17 cellular contexts compared by ENCODE assay signal in the genomic region with DNA sequence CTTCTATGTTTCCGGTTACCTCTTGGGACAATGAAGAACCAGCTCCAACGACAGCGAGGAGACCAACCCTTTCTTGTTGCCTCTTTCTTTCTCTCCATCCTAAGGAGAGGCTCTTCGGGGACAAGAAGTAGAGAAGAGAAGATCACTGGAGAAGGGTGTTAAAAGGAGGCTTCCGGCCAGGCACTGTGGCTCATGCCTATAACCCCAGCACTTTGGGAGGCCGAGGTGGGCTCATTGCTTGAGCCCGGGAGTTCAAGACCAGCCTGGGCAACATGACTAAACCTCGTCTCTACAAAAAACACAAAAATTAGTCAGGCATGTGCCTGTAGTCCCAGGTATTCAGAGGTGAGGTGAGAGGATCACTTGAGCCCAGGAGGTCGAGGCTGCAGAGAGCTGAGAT.
DNase-seq lines count a peak whose midpoint lies in the region; ATAC-seq and TF ChIP-seq lines count a peak whose summit lies in the region.
"Had no signal": no experiment of that assay in that cellular context is flagged by ENCODE, and none has a peak within 500 bp of the region (broad histone marks: within the 10 kb centered on the region; RNA-seq: fewer than 3 reads in every experiment).

No MANE protein-coding gene starts in this region.

- H3K56ac ChIP-seq in IMR-90 (ENCODE audit: extremely low read depth, insufficient read depth, low read length), result no peak overlapping the region

- TF ChIP-seq CTCF in IMR-90 (conservative IDR thresholded peaks at IDR 0.05; ENCODE audit: low read depth, low read length) (no peak), brain microvascular endothelial cell (IDR thresholded peaks at IDR 0.05; ENCODE audit: low read depth, low read length, missing control alignments) (no peak), hepatocyte (IDR thresholded peaks at IDR 0.05; ENCODE audit: poor library complexity) (no peak), smooth muscle cell (IDR thresholded peaks at IDR 0.05; ENCODE audit: borderline replicate concordance, insufficient read depth, poor library complexity, severe bottlenecking) (no peak)

- H3K27ac ChIP-seq in IMR-90 (ENCODE audit: insufficient read depth, low read length) (0 out of 2 replicates have a peak overlapping the region, but pooled peaks have one; percentile 17), brain microvascular endothelial cell (peak overlapping the region; percentile 14), hepatocyte (peak overlapping the region; percentile 66), smooth muscle cell (ENCODE audit: low read depth) (peak overlapping the region; percentile 65)
- H3K27ac ChIP-seq: KMS-11 had no signal

- H3K4me3 ChIP-seq in IMR-90 (ENCODE audit: insufficient read depth, low read depth, low read length) (no peak overlapping the region), brain microvascular endothelial cell (ENCODE audit: low read depth, low read length) (no peak overlapping the region), hepatocyte (no peak overlapping the region), smooth muscle cell (no peak overlapping the region)

- intact Hi-C loops in IMR-90 (cut with micrococcal nuclease), result no loop called here

- no peak overlapping the region for H3K23ac ChIP-seq in IMR-90 (ENCODE audit: low read depth, low read length)

- BruUV-seq in IMR-90 (replicated peaks; lab: Mats Ljungman, UMichigan), result no TSS peak

- no peak for DNase-seq in IMR-90
- DNase-seq in brain microvascular endothelial cell, result no peak
- DNase-seq in hepatocyte (ENCODE audit: low spot score), result no peak
- DNase-seq in smooth muscle cell (lab: John Stamatoyannopoulos, UW; ENCODE audit: unreplicated experiment), result no peak
- DNase-seq in DMS 273 treated with DMSO at 0.1 percent for 48 hours (lab: John Stamatoyannopoulos, UW), result no peak
- no peak for DNase-seq in NCI-H446 treated with DMSO at 0.1 percent for 48 hours (lab: John Stamatoyannopoulos, UW)
- DNase-seq in occipital lobe (lab: John Stamatoyannopoulos, UW), result no peak
- DNase-seq: ACHN, C1 segment of cervical spinal cord, DMS79 treated with DMSO at 0.1 percent for 48 hours, MV-4-11, NCI-H1417, NCI-H187, NCI-H2107, NCI-H524 had no signal

- peak overlapping the region; percentile 17; the same call in 1 of the 3 replicates for H2BK15ac ChIP-seq in IMR-90 (ENCODE audit: low read depth, low read length)

- H2AK5ac ChIP-seq in IMR-90 (ENCODE audit: low read depth, low read length), result peak overlapping the region; percentile 65

- H3K36me3 ChIP-seq in IMR-90 (ENCODE audit: control insufficient read depth, insufficient read depth, low read length) (no peaks in the 10 kb centered on the region), brain microvascular endothelial cell (replicated peaks) (no peaks in the 10 kb centered on the region), hepatocyte (replicated peaks; ENCODE audit: insufficient read depth, low read depth) (no peaks in the 10 kb centered on the region), smooth muscle cell (ENCODE audit: low read depth) (no peaks in the 10 kb centered on the region)

- H2BK120ac ChIP-seq in IMR-90 (ENCODE audit: low read depth, low read length), result peak overlapping the region; percentile 68

- 43% methylated on average over 1 of the region's 9 CpGs; no CpG with 5 or more reads in 1 of the 2 experiments for WGBS in IMR-90 (ENCODE audit: extremely low coverage in 2 of 2, insufficient read length in 1 of 2), 2 experiments
- WGBS in hepatocyte (ENCODE audit: low lambda C conversion rate, missing lambda C conversion rate), result 92% methylated on average over 9 of the region's 9 CpGs
- WGBS in smooth muscle cell (ENCODE audit: low lambda C conversion rate), result 94% methylated on average over 9 of the region's 9 CpGs

- H4K91ac ChIP-seq in IMR-90 (ENCODE audit: insufficient read depth, low read depth, low read length), result peak overlapping the region; percentile 58; the same call in 1 of the 2 replicates

- H3K9me2 ChIP-seq in hepatocyte (replicated peaks; ENCODE audit: insufficient read depth), result no peaks in the 10 kb centered on the region

- H4K5ac ChIP-seq in IMR-90 (ENCODE audit: low read depth, low read length), result peak overlapping the region; percentile 13; the same call in 1 of the 2 replicates

- H3K4me2 ChIP-seq in IMR-90 (ENCODE audit: low read depth, low read length) (peak overlapping the region; percentile 44; the same call in 1 of the 2 replicates), hepatocyte (peak overlapping the region; percentile 57), smooth muscle cell (peak overlapping the region; percentile 77)
- H3K4me2 ChIP-seq: KMS-11 had no signal

- H3K9me3 ChIP-seq in IMR-90 (ENCODE audit: control insufficient read depth, insufficient read depth, low read length) (no peaks in the 10 kb centered on the region), hepatocyte (ENCODE audit: low read depth) (no peaks in the 10 kb centered on the region), smooth muscle cell (replicated peaks; ENCODE audit: low read depth) (no peaks in the 10 kb centered on the region)

- no peaks in the 10 kb centered on the region for H3F3A ChIP-seq in smooth muscle cell (ENCODE audit: low read depth)

- H3K14ac ChIP-seq in IMR-90 (replicated peaks; ENCODE audit: low read depth, low read length), result no peak overlapping the region; the same call in 1 of the 2 replicates

- H2AK9ac ChIP-seq in IMR-90 (replicated peaks; ENCODE audit: low read depth, low read length, poor library complexity), result peak overlapping the region; percentile 45

- H3K79me1 ChIP-seq in IMR-90 (ENCODE audit: low read depth in 1 of 2, low read length in 2 of 2), result no peaks in the 10 kb centered on the region

- dilution Hi-C loops in IMR-90 (cut with HindIII; ENCODE audit: low sequenced_read_pairs, unreplicated experiment), result no loop called here

- ATAC-seq in IMR-90 (ENCODE audit: low read depth), result no peak
- ATAC-seq in GM18861 (IDR thresholded peaks at IDR 0.05; ENCODE audit: unreplicated experiment), result no peak

- TF ChIP-seq RAD21 in IMR-90 (IDR thresholded peaks at IDR 0.05; ENCODE audit: low read length), result no peak

- H3K9ac ChIP-seq in IMR-90 (ENCODE audit: low read depth, low read length) (no peak overlapping the region), smooth muscle cell (ENCODE audit: low read depth) (no peak overlapping the region)
- H3K9ac ChIP-seq: KMS-11 had no signal

- peak overlapping the region; percentile 9 for H2BK5ac ChIP-seq in IMR-90 (ENCODE audit: low read depth, low read length, poor library complexity, severe bottlenecking)

- no peaks in the 10 kb centered on the region for H3K79me2 ChIP-seq in hepatocyte
- no peaks in the 10 kb centered on the region for H3K79me2 ChIP-seq in smooth muscle cell (ENCODE audit: low read depth)

- peak overlapping the region; percentile 75 for H2BK20ac ChIP-seq in IMR-90 (ENCODE audit: low read depth, low read length)

- peak overlapping the region; percentile 17 for H3K18ac ChIP-seq in IMR-90 (ENCODE audit: low read depth, low read length)

- in situ Hi-C loops in IMR-90 (cut with MboI; ENCODE audit: low sequenced_read_pairs), result no loop called here
- in situ Hi-C loops in brain microvascular endothelial cell (cut with HindIII; ENCODE audit: low pct_ligation_motif_present, low sequenced_read_pairs), result no loop called here

- H3K9me1 ChIP-seq in IMR-90 (ENCODE audit: insufficient read depth, low read length), result peaks cover 11% of the 10 kb centered on the region; the same call in 1 of the 2 replicates

- peak overlapping the region; percentile 26 for H2AFZ ChIP-seq in IMR-90 (replicated peaks; ENCODE audit: low read length, poor library complexity)
- H2AFZ ChIP-seq in hepatocyte, result no peak overlapping the region
- no peak overlapping the region for H2AFZ ChIP-seq in smooth muscle cell (ENCODE audit: low read depth)

- no peak for TF ChIP-seq POLR2A in IMR-90 (IDR thresholded peaks at IDR 0.05; ENCODE audit: low read depth, low read length)

- CTCF ChIA-PET in IMR-90 (lab: Yijun Ruan, JAX), result no interaction called here

- POLR2A ChIA-PET in IMR-90 (lab: Charles Lee; ENCODE audit: unreplicated experiment), result no interaction called here

- H4K8ac ChIP-seq in IMR-90 (ENCODE audit: low read depth in 2 of 2, low read length in 2 of 2), result peak overlapping the region in 1 of 2 experiments; percentile 35; a peak in 1 of 4 replicates

- H3K4ac ChIP-seq in IMR-90 (ENCODE audit: low read depth, low read length), result peak overlapping the region; percentile 72

- no peaks in the 10 kb centered on the region for H4K20me1 ChIP-seq in IMR-90 (ENCODE audit: insufficient read depth, low read length)
- no peaks in the 10 kb centered on the region for H4K20me1 ChIP-seq in hepatocyte (ENCODE audit: insufficient read depth, poor library complexity, severe bottlenecking)
- no peaks in the 10 kb centered on the region for H4K20me1 ChIP-seq in smooth muscle cell (ENCODE audit: low read depth)

- H3K4me1 ChIP-seq in IMR-90 (ENCODE audit: control insufficient read depth, insufficient read depth, low read length) (peaks cover 20% of the 10 kb centered on the region), hepatocyte (ENCODE audit: insufficient read depth) (peaks cover 32% of the 10 kb centered on the region), smooth muscle cell (ENCODE audit: low read depth) (no peaks in the 10 kb centered on the region)

- H3K27me3 ChIP-seq in IMR-90 (ENCODE audit: control insufficient read depth, insufficient read depth, low read length) (no peaks in the 10 kb centered on the region), brain microvascular endothelial cell (replicated peaks) (no peaks in the 10 kb centered on the region), hepatocyte (no peaks in the 10 kb centered on the region), smooth muscle cell (ENCODE audit: low read depth) (no peaks in the 10 kb centered on the region)

TF ChIP-seq in IMR-90, 13 proteins besides CTCF, POLR2A, EP300 and RAD21:
- no peak for TF ChIP-seq MAFK (IDR thresholded peaks at IDR 0.05; ENCODE audit: low read depth, low read length)

Comparison
In these comparisons a context has a peak if more than half of its experiments do, and no peak if none do; other contexts are left out.
1. H3K27ac ChIP-seq: peak in every context shown above with its lines; median percentile 66 in hepatocyte; 65 in smooth muscle cell; 17 in IMR-90; 14 in brain microvascular endothelial cell.